ENCODE assay signal across 30 cellular contexts in genomic region chr20:58056021-58056591, GRCh38.
"Had no signal": no experiment of that assay in that cellular context is flagged by ENCODE, and none has a peak within 500 bp of the region (broad histone marks: within the 10 kb centered on the region; RNA-seq: fewer than 3 reads in every experiment).

No MANE protein-coding gene starts in this region.

- H3K36me3 Mint-ChIP-seq: activated naive CD8-positive, alpha-beta T cell; brain; T-cell had no signal

- H3K4me3 ChIP-seq: SK-N-MC had no signal

- DNase-seq: activated B cell treated with CpG ODN at 0.5 μM for 24 hours; activated CD4-positive, alpha-beta memory T cell treated with anti-CD3 and anti-CD28 coated beads for 36 hours; activated CD4-positive, alpha-beta T cell treated with anti-CD3 and anti-CD28 coated beads for 1 hour; activated CD4-positive, alpha-beta T cell treated with anti-CD3 and anti-CD28 coated beads, Interleukin-2, amount 10 ng/mL, durations not matched to agents 24 days and 14 days; activated gamma-delta T cell; activated naive CD4-positive, alpha-beta T cell treated with anti-CD3 and anti-CD28 coated beads for 36 hours; activated T-cell treated with anti-CD3 and anti-CD28 coated beads for 4 hours; activated T-cell treated with anti-CD3 and anti-CD28 coated beads, Interleukin-2, amount 50 U/mL, for 48 hours; amygdala; KG1; NCI-H1092; NCI-H1417 treated with DMSO at 0.1 percent for 48 hours; NCI-H1694 treated with DMSO at 0.1 percent for 48 hours; NCI-H2029 treated with DMSO at 0.1 percent for 48 hours; NCI-H345; NCI-H510A; NCI-H526 treated with DMSO at 0.1 percent for 48 hours; NK-92 treated with Interleukin-12 subunit alpha and Interleukin-12 subunit beta, amount 100 ng/mL, for 24 hours; OCI-M1; RPMI8226; T-cell; T-helper 2 cell; T1000 had no signal

- H3K4me3 Mint-ChIP-seq: activated B cell treated with CpG ODN at 0.5 μM for 24 hours; activated CD4-positive, alpha-beta memory T cell treated with anti-CD3 and anti-CD28 coated beads for 36 hours; activated CD4-positive, alpha-beta T cell treated with anti-CD3 and anti-CD28 coated beads, Interleukin-2, amount 10 ng/mL, durations not matched to agents 24 days and 14 days; activated naive CD4-positive, alpha-beta T cell treated with anti-CD3 and anti-CD28 coated beads for 36 hours; activated naive CD8-positive, alpha-beta T cell; activated T-helper 17 cell treated with anti-CD3 and anti-CD28 coated beads, Interleukin-2, amount 50 U/mL, for 72 hours; brain; IgD-negative memory B cell; T-cell had no signal

- H3K4me1 Mint-ChIP-seq: activated B cell treated with CpG ODN at 0.5 μM for 24 hours; activated CD4-positive, alpha-beta T cell treated with anti-CD3 and anti-CD28 coated beads, Interleukin-2, amount 10 ng/mL, durations not matched to agents 24 days and 14 days; activated T-helper 17 cell treated with anti-CD3 and anti-CD28 coated beads, Interleukin-2, amount 50 U/mL, for 72 hours; IgD-negative memory B cell; T-cell had no signal

- H3K27ac Mint-ChIP-seq: activated B cell treated with CpG ODN at 0.5 μM for 24 hours; activated CD4-positive, alpha-beta memory T cell treated with anti-CD3 and anti-CD28 coated beads for 36 hours; activated CD4-positive, alpha-beta T cell treated with anti-CD3 and anti-CD28 coated beads, Interleukin-2, amount 10 ng/mL, durations not matched to agents 24 days and 14 days; activated naive CD4-positive, alpha-beta T cell treated with anti-CD3 and anti-CD28 coated beads for 36 hours; activated naive CD8-positive, alpha-beta T cell; activated T-helper 17 cell treated with anti-CD3 and anti-CD28 coated beads, Interleukin-2, amount 50 U/mL, for 72 hours; IgD-negative memory B cell; T-cell had no signal

- ATAC-seq: activated T-helper 17 cell treated with anti-CD3 and anti-CD28 coated beads, Interleukin-2, amount 50 U/mL, for 72 hours; Panc1; Right ventricle myocardium inferior; T-cell had no signal

- H3K27ac ChIP-seq: SK-N-MC had no signal
